Comparison of ENCODE assay signal across 7 cellular contexts in genomic region chr2:54471221-54471711, GRCh38. TPM values are rescaled to one million over a fixed set of nuclear protein-coding genes. Genes with fewer than 3 reads are reported as not detected.
DNase-seq lines count a peak whose midpoint lies in the region; ATAC-seq lines count a peak whose summit lies in the region.

No MANE protein-coding gene starts in this region.

- peak; percentile 68 for ATAC-seq in GM19023 (IDR thresholded peaks at IDR 0.05; ENCODE audit: unreplicated experiment)
- peak; percentile 88 for ATAC-seq in HG03066 (IDR thresholded peaks at IDR 0.05; ENCODE audit: low read depth, unreplicated experiment)

- peaks cover 32% of the 10 kb centered on the region for H3K4me1 ChIP-seq in SJSA1 (replicated peaks)

- no peaks in the 10 kb centered on the region for H3K9me3 ChIP-seq in SJSA1 (replicated peaks)

- no peak overlapping the region for H3K4me3 ChIP-seq in SJSA1

- DNase-seq in SJSA1 (ENCODE audit: low read depth in 1 of 2, low spot score in 2 of 2) (peak; percentile 52 to 71), iris pigment epithelial cell (ENCODE audit: low read depth) (peak; percentile 75), NCI-H1092 (lab: John Stamatoyannopoulos, UW) (no peak), NCI-H526 treated with DMSO at 0.1 percent for 48 hours (lab: John Stamatoyannopoulos, UW) (no peak), NCI-H128 (lab: John Stamatoyannopoulos, UW; ENCODE audit: unreplicated experiment) (no peak)

- H3K36me3 ChIP-seq in SJSA1 = 0 out of 2 replicates have a peak, but pooled peaks cover 4% of the 10 kb centered on the region

- H3K27ac ChIP-seq in SJSA1 = no peak overlapping the region

- H3K27me3 ChIP-seq in SJSA1 (replicated peaks) = no peaks in the 10 kb centered on the region

RNA-seq across cellular contexts. Expression of gene SPTBN1, which starts 15.1 kb away (rescaled TPM):
- total RNA-seq in SJSA1 (2014; rRNA removed; shearing (Covaris generic)) = 102 and 180 TPM in 2 replicates

Comparison
In these comparisons a context has a peak if more than half of its experiments do, and no peak if none do; other contexts are left out.
1. DNase-seq: peak in SJSA1 (2 of 2) and iris pigment epithelial cell (single experiment); none in NCI-H1092 (single experiment), NCI-H526 treated with DMSO at 0.1 percent for 48 hours (single experiment) and NCI-H128 (single experiment).